Comparison of ENCODE assay signal across 29 cellular contexts in the genomic region with DNA sequence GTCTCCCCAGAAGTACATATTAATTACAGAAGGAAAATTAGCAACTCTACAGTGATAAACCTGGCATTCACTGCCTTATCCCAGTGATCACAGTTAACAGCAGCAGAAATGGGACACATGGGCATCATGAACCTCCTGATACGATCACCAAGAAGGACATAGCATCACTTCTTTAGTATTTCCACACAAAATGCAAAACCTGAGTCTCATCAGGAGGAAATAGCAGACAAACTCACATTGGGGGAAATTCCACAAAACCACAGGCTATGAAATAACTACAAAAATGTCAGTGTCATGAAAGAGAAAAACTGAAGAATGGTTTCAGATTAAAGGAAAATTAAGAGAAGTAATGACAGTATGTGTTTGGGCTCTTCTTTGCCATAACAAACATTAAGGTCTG. TPM values are rescaled to one million over a fixed set of nuclear protein-coding genes. Genes with fewer than 3 reads are reported as not detected.
A peak's percentile ranks its signal among the peaks of the same experiment; 100 is the strongest.
DNase-seq lines count a peak whose midpoint lies in the region; ATAC-seq lines count a peak whose summit lies in the region.
"Had no signal": no experiment of that assay in that cellular context is flagged by ENCODE, and none has a peak within 500 bp of the region (broad histone marks: within the 10 kb centered on the region; RNA-seq: fewer than 3 reads in every experiment).

No MANE protein-coding gene starts in this region.

- no peak overlapping the region for H3K4me3 Mint-ChIP-seq in T-helper 17 cell
- H3K4me3 Mint-ChIP-seq: nephron progenitor cell, type B pancreatic cell had no signal

- H3K9me3 ChIP-seq in T-helper 17 cell (ENCODE audit: control insufficient read depth, low read length, poor library complexity, severe bottlenecking), result no peaks in the 10 kb centered on the region
- H3K9me3 ChIP-seq: gastrocnemius medialis had no signal

- peaks cover 6% of the 10 kb centered on the region for H3K4me1 Mint-ChIP-seq in T-helper 17 cell
- H3K4me1 Mint-ChIP-seq: nephron progenitor cell had no signal

- H3K27ac Mint-ChIP-seq in T-helper 17 cell, result peak overlapping the region; percentile 85
- H3K27ac Mint-ChIP-seq: nephron progenitor cell, type B pancreatic cell had no signal

- H3K36me3 Mint-ChIP-seq in T-helper 17 cell (ENCODE audit: low read depth), result no peaks in the 10 kb centered on the region
- H3K36me3 Mint-ChIP-seq: type B pancreatic cell had no signal

- no peaks in the 10 kb centered on the region for H3K27me3 Mint-ChIP-seq in T-helper 17 cell

- ATAC-seq in T-helper 17 cell (no peak), HG03460 (IDR thresholded peaks at IDR 0.05; ENCODE audit: unreplicated experiment) (no peak), HG02870 (IDR thresholded peaks at IDR 0.05; ENCODE audit: unreplicated experiment) (no peak), HG02571 (IDR thresholded peaks at IDR 0.05; ENCODE audit: unreplicated experiment) (no peak)
- ATAC-seq: gastrocnemius medialis, left cardiac atrium, Panc1 had no signal

- peak; percentile 26 for DNase-seq in NOMO-1 treated with DMSO at 0.1 percent for 48 hours (lab: John Stamatoyannopoulos, UW; ENCODE audit: unreplicated experiment)
- no peak for DNase-seq in NOMO-1 treated with dmso at 0.1 percent for 144 hours (lab: John Stamatoyannopoulos, UW; ENCODE audit: unreplicated experiment)
- DNase-seq in EH (ENCODE audit: low read depth), result peak; percentile 66
- DNase-seq in T-helper 17 cell, result no peak
- peak; percentile 24 for DNase-seq in glomerular visceral epithelial cell (ENCODE audit: extremely low spot score)
- DNase-seq: 8988T; activated CD4-positive, alpha-beta T cell treated with anti-CD3 and anti-CD28 coated beads for 4 hours; activated naive CD4-positive, alpha-beta T cell treated with anti-CD3 and anti-CD28 coated beads, Interleukin-2, amount 50 U/mL, for 16 hours; activated T-cell treated with anti-CD3 and anti-CD28 coated beads, Interleukin-2, amount 50 U/mL, for 48 hours; DMS79; gastrocnemius medialis; KBM-7; left cardiac atrium; MM.1S; NCI-H1436; NCI-H2081; NCI-H526 treated with DMSO at 0.1 percent for 48 hours; nephron progenitor cell; NK-92 treated with Interleukin-12 subunit alpha and Interleukin-12 subunit beta, amount 100 ng/mL, for 24 hours; Right ventricle myocardium superior; stimulated activated CD4-positive, alpha-beta T cell treated with anti-CD3 and anti-CD28 coated beads, Interleukin-15, amount 100 ng/mL, for 24 hours; stimulated activated CD4-positive, alpha-beta T cell treated with anti-CD3 and anti-CD28 coated beads, Interleukin-4, amount 100 ng/mL, for 4 hours; substantia nigra; T-helper 9 cell had no signal

RNA-seq across cellular contexts. Expression of gene PURB, which starts 12.0 kb away (rescaled TPM):
- 10 to 100 TPM; 21.4 to 27.6 TPM for total RNA-seq in T-helper 17 cell

RNA-seq across cellular contexts. Expression of gene H2AZ2, which starts 49.4 kb away (rescaled TPM):
- 100 to 1,000 TPM; 173 to 185 TPM for total RNA-seq in T-helper 17 cell

Comparison
In these comparisons a context has a peak if more than half of its experiments do, and no peak if none do; other contexts are left out.
1. DNase-seq: peak in NOMO-1 treated with DMSO at 0.1 percent for 48 hours (single experiment), EH (single experiment) and glomerular visceral epithelial cell (single experiment); none in NOMO-1 treated with dmso at 0.1 percent for 144 hours (single experiment) and T-helper 17 cell (0 of 3).